1 cellular context compared by ENCODE assay signal in genomic region chr2:171523969-171524401, GRCh38.
TF ChIP-seq lines count a peak whose summit lies in the region.

No MANE protein-coding gene starts in this region.

TF ChIP-seq in SK-N-SH treated with all-trans-retinoic acid at 6 μM for 48 hours, 23 proteins besides CTCF, POLR2A, EP300 and RAD21 (continued from another document):
- TF ChIP-seq TSHZ2 (CRISPR knock-in tag; IDR thresholded peaks at IDR 0.05) (no peak), ZNF8 (CRISPR knock-in tag; IDR thresholded peaks at IDR 0.05) (no peak), ZFP30 (CRISPR knock-in tag; IDR thresholded peaks at IDR 0.05) (no peak)
